In the genomic region with DNA sequence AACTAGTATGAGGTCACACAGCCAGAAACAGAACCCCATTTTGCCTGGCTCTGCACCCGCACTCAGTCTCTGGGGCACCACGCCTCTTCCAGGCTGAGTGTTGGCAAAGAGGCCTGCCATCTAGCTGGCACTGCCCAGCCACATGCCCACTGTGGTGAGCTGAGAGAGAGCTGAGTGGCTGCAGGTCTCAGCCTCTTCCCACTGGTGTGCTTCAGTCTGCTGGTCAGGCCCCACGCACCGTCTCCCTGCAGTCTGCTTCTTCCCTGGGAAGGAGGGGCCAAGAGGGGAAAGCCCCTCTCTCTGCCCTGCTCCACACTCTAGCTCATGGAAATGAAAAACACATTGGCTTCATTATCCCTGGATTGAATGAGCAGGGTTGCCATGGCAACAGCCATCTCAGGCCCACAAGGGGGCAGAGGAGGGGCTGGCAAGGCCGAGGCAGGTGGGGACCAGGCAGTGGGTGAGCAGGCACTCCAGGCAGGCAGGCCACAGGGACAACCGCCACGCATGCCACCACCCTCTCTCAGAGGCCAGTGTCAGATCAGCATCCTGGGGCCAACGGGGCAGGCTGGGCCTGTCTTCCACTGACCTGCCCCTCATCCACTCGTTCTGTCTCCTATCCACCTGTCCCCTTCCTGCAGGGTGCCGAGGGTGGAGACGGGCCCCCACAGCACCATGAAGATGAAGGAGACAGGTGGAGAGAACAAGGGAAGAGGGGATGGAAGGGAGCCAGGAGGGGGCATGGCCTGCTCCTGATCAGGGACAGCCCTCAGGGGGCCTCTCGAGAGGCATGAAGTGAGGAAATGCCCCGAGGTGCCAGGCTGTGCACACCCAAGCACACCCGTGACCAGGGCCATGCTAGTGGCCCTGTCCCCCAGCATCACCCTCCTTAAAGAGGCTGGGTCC, we compare ENCODE assay signal across 9 cellular contexts.
DNase-seq lines count a peak whose midpoint lies in the region; ATAC-seq and TF ChIP-seq lines count a peak whose summit lies in the region.
"Had no signal": no experiment of that assay in that cellular context is flagged by ENCODE, and none has a peak within 500 bp of the region (broad histone marks: within the 10 kb centered on the region; RNA-seq: fewer than 3 reads in every experiment).

No MANE protein-coding gene starts in this region.

- DNase-seq in HFF-Myc (ENCODE audit: extremely low read depth, low read depth) = no peak
- DNase-seq in NT2/D1 (ENCODE audit: low read depth, low spot score) = no peak
- no peak for DNase-seq in fibroblast of villous mesenchyme (ENCODE audit: low read depth)
- DNase-seq in spleen = no peak
- no peak for DNase-seq in T1000 (lab: John Stamatoyannopoulos, UW)
- DNase-seq: amniotic stem cell had no signal

- H3K27me3 ChIP-seq in NT2/D1 (ENCODE audit: insufficient read depth, insufficient read length) = no peaks in the 10 kb centered on the region
- H3K27me3 ChIP-seq in spleen (replicated peaks in 1 of 7) = no peaks in the 10 kb centered on the region
- H3K27me3 ChIP-seq: left lung had no signal

- no peak for TF ChIP-seq POLR2A in spleen (IDR thresholded peaks at IDR 0.05)

- intact Hi-C loops in spleen (cut with DNase I; ENCODE audit: low total_unique reads) = no loop called here

- H3K36me3 ChIP-seq in NT2/D1 (ENCODE audit: insufficient read depth, insufficient read length, low read length) (peaks cover 54% of the 10 kb centered on the region), spleen (peaks cover 0 to 19% (median 0%) of the 10 kb centered on the region in 6 donors)

- ATAC-seq in HG03378 (IDR thresholded peaks at IDR 0.05; ENCODE audit: unreplicated experiment) (no peak), HG02870 (IDR thresholded peaks at IDR 0.05; ENCODE audit: unreplicated experiment) (no peak)

- H3K4me3 ChIP-seq in HFF-Myc (replicated peaks; ENCODE audit: low read depth, low read length) (no peak overlapping the region), NT2/D1 (ENCODE audit: insufficient read length, low read depth) (no peak overlapping the region), fibroblast of villous mesenchyme (ENCODE audit: low read depth, low read length) (no peak overlapping the region), spleen (no peak overlapping the region)
- H3K4me3 ChIP-seq: left lung had no signal

- no peaks in the 10 kb centered on the region for H3K9me3 ChIP-seq in NT2/D1 (ENCODE audit: insufficient read depth, low read length)
- H3K9me3 ChIP-seq in spleen = no peaks in the 10 kb centered on the region
- H3K9me3 ChIP-seq: left lung had no signal

- TF ChIP-seq CTCF in HFF-Myc (IDR thresholded peaks at IDR 0.05; ENCODE audit: low read depth, low read length, missing control alignments) = peak; percentile 21
- TF ChIP-seq CTCF in fibroblast of villous mesenchyme (IDR thresholded peaks at IDR 0.05; ENCODE audit: insufficient read depth, low read depth, low read length) = peak; percentile 11
- no peak for TF ChIP-seq CTCF in spleen (IDR thresholded peaks at IDR 0.05 in 8 of 11, conservative IDR thresholded peaks at IDR 0.05 in 3 of 11)

- WGBS in spleen, 5 donors = 57 to 68% (median 59%) methylated on average over 13 to 14 of the region's 14 CpGs

- peak overlapping the region; percentile 9 to 95 (median 77) for H3K27ac ChIP-seq in spleen

- peak overlapping the region; percentile 17 for H3K9ac ChIP-seq in NT2/D1 (ENCODE audit: insufficient read length, low read depth)

- H3K4me1 ChIP-seq in NT2/D1 (ENCODE audit: insufficient read depth, insufficient read length) (peaks cover 50% of the 10 kb centered on the region), spleen (peaks cover 32 to 100% (median 83%) of the 10 kb centered on the region in 6 donors)

Comparison
In these comparisons a context has a peak if more than half of its experiments do, and no peak if none do; other contexts are left out.
1. CTCF ChIP-seq: peak in HFF-Myc (single experiment) and fibroblast of villous mesenchyme (single experiment); none in spleen (0 of 11).